ENCODE assay signal across 15 cellular contexts in genomic region chr10:49611166-49611814, GRCh38. TPM values are rescaled to one million over a fixed set of nuclear protein-coding genes. Genes with fewer than 3 reads are reported as not detected.
DNase-seq lines count a peak whose midpoint lies in the region; ATAC-seq lines count a peak whose summit lies in the region.
"Had no signal": no experiment of that assay in that cellular context is flagged by ENCODE, and none has a peak within 500 bp of the region (broad histone marks: within the 10 kb centered on the region; RNA-seq: fewer than 3 reads in every experiment).

No MANE protein-coding gene starts in this region.

- intact Hi-C loops in sciatic nerve (cut with DNase I), result no loop called here
- intact Hi-C loops in CD4-positive, alpha-beta memory T cell (cut with micrococcal nuclease), result no loop called here

- H3K9me3 ChIP-seq in iPS DF 6.9 (ENCODE audit: control insufficient read depth, insufficient read depth, low read length), result no peaks in the 10 kb centered on the region
- no peaks in the 10 kb centered on the region for H3K9me3 ChIP-seq in CD4-positive, alpha-beta memory T cell (ENCODE audit: control insufficient read depth in 1 of 2, low read length in 2 of 2)
- H3K9me3 ChIP-seq: HAP-1, tibial nerve had no signal

- peaks cover 82% of the 10 kb centered on the region for H3K27me3 ChIP-seq in iPS DF 6.9 (ENCODE audit: control insufficient read depth, insufficient read depth, low read length)
- peaks cover 25% of the 10 kb centered on the region for H3K27me3 ChIP-seq in CD4-positive, alpha-beta memory T cell (ENCODE audit: insufficient read depth, low read length)

- peaks cover 4 to 33% (median 9%) of the 10 kb centered on the region in 4 donors for H3K4me1 Mint-ChIP-seq in CD4-positive, alpha-beta memory T cell

- H3K9me3 Mint-ChIP-seq in CD4-positive, alpha-beta memory T cell, result peaks cover 0 to 25% (median 8%) of the 10 kb centered on the region in 8 donors

- H3K36me3 ChIP-seq in iPS DF 6.9 (ENCODE audit: control insufficient read depth, insufficient read depth, low read length), result no peaks in the 10 kb centered on the region
- H3K36me3 ChIP-seq in CD4-positive, alpha-beta memory T cell (ENCODE audit: insufficient read depth, low read length), result no peaks in the 10 kb centered on the region
- H3K36me3 ChIP-seq: HAP-1, tibial nerve had no signal

- H3K27ac ChIP-seq in iPS DF 6.9 (ENCODE audit: low read length), result no peak overlapping the region
- H3K27ac ChIP-seq in CD4-positive, alpha-beta memory T cell (ENCODE audit: low read depth, low read length), result no peak overlapping the region
- H3K27ac ChIP-seq: dorsolateral prefrontal cortex, tibial nerve had no signal

- H3K4me1 ChIP-seq in iPS DF 6.9 (ENCODE audit: control insufficient read depth, insufficient read depth, low read length), result peaks cover 14% of the 10 kb centered on the region
- no peaks in the 10 kb centered on the region for H3K4me1 ChIP-seq in CD4-positive, alpha-beta memory T cell (ENCODE audit: insufficient read depth, low read length)
- H3K4me1 ChIP-seq: HAP-1 had no signal

- no peak overlapping the region for H3K27ac Mint-ChIP-seq in CD4-positive, alpha-beta memory T cell

- DNase-seq in NCI-H748 (lab: John Stamatoyannopoulos, UW; ENCODE audit: unreplicated experiment), result peak; percentile 50
- DNase-seq in NCI-H748 treated with DMSO at 0.1 percent for 48 hours (lab: John Stamatoyannopoulos, UW), result no peak
- DNase-seq in NCI-H82 treated with DMSO at 0.1 percent for 48 hours (lab: John Stamatoyannopoulos, UW; ENCODE audit: unreplicated experiment), result peak; percentile 25
- DNase-seq in iPS DF 6.9 (ENCODE audit: low read depth, low spot score), result no peak
- peak; percentile 31 for DNase-seq in sciatic nerve (ENCODE audit: low spot score)
- DNase-seq in T1000 (lab: John Stamatoyannopoulos, UW), result no peak
- no peak for DNase-seq in CD4-positive, alpha-beta memory T cell
- DNase-seq: DMS 273 treated with DMSO at 0.1 percent for 48 hours, NCI-H446 had no signal

- ATAC-seq in sciatic nerve, result no peak
- no peak for ATAC-seq in HG02870 (IDR thresholded peaks at IDR 0.05; ENCODE audit: unreplicated experiment)
- ATAC-seq: left colon, Panc1 had no signal

- peaks cover 55 to 64% of the 10 kb centered on the region in 2 donors for H3K27me3 Mint-ChIP-seq in CD4-positive, alpha-beta memory T cell

- peak overlapping the region; percentile 30 for H3K4me3 ChIP-seq in iPS DF 6.9 (ENCODE audit: low read length)
- no peak overlapping the region for H3K4me3 ChIP-seq in CD4-positive, alpha-beta memory T cell (ENCODE audit: low read length in 2 of 2)
- H3K4me3 ChIP-seq: HAP-1 had no signal

- CTCF ChIA-PET in CD4-positive, alpha-beta memory T cell (lab: Charles Lee; ENCODE audit: partially characterized antibody), result no interaction called here

- H3K36me3 Mint-ChIP-seq in CD4-positive, alpha-beta memory T cell, result no peaks in the 10 kb centered on the region

- WGBS in iPS DF 6.9 (ENCODE audit: insufficient coverage, insufficient read length), result no CpG with 5 or more reads among the region's 63 CpGs

- H3K4me3 Mint-ChIP-seq in CD4-positive, alpha-beta memory T cell, result no peak overlapping the region

- POLR2A ChIA-PET in CD4-positive, alpha-beta memory T cell (lab: Charles Lee; ENCODE audit: partially characterized antibody), result no interaction called here

RNA-seq across cellular contexts. Expression of gene SLC18A3, which starts 1.2 kb away (rescaled TPM):
- not detected for total RNA-seq in sciatic nerve
- not detected for total RNA-seq in CD4-positive, alpha-beta memory T cell
- polyA plus RNA-seq in CD4-positive, alpha-beta memory T cell, result not detected
- total RNA-seq: dorsolateral prefrontal cortex, tibial nerve had no signal

RNA-seq across cellular contexts. Expression of gene CHAT, which starts 2.5 kb away (rescaled TPM):
- total RNA-seq in sciatic nerve, result not detected
- not detected for total RNA-seq in CD4-positive, alpha-beta memory T cell
- polyA plus RNA-seq in CD4-positive, alpha-beta memory T cell, result not detected
- total RNA-seq: dorsolateral prefrontal cortex, tibial nerve had no signal

Comparison
In these comparisons a context has a peak if more than half of its experiments do, and no peak if none do; other contexts are left out.
1. DNase-seq: peak in NCI-H748 (single experiment), NCI-H82 treated with DMSO at 0.1 percent for 48 hours (single experiment) and sciatic nerve (single experiment); none in NCI-H748 treated with DMSO at 0.1 percent for 48 hours (single experiment), iPS DF 6.9 (single experiment), T1000 (single experiment) and CD4-positive, alpha-beta memory T cell (0 of 5).